In the genomic region with DNA sequence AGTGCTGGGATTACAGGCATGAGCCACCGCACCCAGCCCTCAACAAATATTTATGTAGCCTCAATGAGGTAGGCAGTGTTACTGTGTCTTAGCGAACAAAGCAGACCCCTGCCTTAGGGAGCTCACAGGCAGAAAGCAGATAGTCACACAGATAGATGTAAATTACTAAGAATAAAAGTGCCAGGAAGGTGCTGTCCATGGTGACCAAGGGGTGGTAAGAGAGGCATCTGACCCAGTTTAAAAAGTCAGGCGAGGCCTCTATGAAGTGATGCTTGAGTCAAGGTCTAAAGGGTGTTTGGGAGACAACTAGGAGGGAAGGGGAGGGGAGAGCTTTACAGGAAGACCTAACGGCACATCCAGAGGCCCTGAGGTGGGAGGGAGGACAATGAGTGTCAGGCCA, we compare ENCODE assay signal across 1 cellular context.
TF ChIP-seq lines count a peak whose summit lies in the region.

No MANE protein-coding gene starts in this region.

TF ChIP-seq in HCT116, 20 proteins besides CTCF, POLR2A, EP300 and RAD21 (continued from another document):
- TF ChIP-seq, protein P1, sequence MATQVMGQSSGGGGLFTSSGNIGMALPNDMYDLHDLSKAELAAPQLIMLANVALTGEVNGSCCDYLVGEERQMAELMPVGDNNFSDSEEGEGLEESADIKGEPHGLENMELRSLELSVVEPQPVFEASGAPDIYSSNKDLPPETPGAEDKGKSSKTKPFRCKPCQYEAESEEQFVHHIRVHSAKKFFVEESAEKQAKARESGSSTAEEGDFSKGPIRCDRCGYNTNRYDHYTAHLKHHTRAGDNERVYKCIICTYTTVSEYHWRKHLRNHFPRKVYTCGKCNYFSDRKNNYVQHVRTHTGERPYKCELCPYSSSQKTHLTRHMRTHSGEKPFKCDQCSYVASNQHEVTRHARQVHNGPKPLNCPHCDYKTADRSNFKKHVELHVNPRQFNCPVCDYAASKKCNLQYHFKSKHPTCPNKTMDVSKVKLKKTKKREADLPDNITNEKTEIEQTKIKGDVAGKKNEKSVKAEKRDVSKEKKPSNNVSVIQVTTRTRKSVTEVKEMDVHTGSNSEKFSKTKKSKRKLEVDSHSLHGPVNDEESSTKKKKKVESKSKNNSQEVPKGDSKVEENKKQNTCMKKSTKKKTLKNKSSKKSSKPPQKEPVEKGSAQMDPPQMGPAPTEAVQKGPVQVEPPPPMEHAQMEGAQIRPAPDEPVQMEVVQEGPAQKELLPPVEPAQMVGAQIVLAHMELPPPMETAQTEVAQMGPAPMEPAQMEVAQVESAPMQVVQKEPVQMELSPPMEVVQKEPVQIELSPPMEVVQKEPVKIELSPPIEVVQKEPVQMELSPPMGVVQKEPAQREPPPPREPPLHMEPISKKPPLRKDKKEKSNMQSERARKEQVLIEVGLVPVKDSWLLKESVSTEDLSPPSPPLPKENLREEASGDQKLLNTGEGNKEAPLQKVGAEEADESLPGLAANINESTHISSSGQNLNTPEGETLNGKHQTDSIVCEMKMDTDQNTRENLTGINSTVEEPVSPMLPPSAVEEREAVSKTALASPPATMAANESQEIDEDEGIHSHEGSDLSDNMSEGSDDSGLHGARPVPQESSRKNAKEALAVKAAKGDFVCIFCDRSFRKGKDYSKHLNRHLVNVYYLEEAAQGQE (IDR thresholded peaks at IDR 0.05; ENCODE audit: low read depth): peak; percentile 63
- TF ChIP-seq JUND (IDR thresholded peaks at IDR 0.05): no peak
- TF ChIP-seq EGR1 (IDR thresholded peaks at IDR 0.05; ENCODE audit: low read depth): no peak
